Comparison of ENCODE assay signal across 1 cellular context in genomic region chr18:36095936-36096519, GRCh38.
TF ChIP-seq lines count a peak whose summit lies in the region.

No MANE protein-coding gene starts in this region.

TF ChIP-seq in SK-N-SH treated with all-trans-retinoic acid at 6 μM for 48 hours, 23 proteins besides CTCF, POLR2A, EP300 and RAD21 (continued from another document):
- TF ChIP-seq TSHZ2 (CRISPR knock-in tag; IDR thresholded peaks at IDR 0.05) (no peak), ZC3H10 (CRISPR knock-in tag; IDR thresholded peaks at IDR 0.05) (no peak), ARNTL (CRISPR knock-in tag; IDR thresholded peaks at IDR 0.05; ENCODE audit: borderline replicate concordance, low read depth) (no peak)
TF ChIP-seq in SK-N-SH treated with all-trans-retinoic acid at 6 μM for 48 hours: peak in this region for 0.
